ENCODE assay signal across 2 cellular contexts in the genomic region with DNA sequence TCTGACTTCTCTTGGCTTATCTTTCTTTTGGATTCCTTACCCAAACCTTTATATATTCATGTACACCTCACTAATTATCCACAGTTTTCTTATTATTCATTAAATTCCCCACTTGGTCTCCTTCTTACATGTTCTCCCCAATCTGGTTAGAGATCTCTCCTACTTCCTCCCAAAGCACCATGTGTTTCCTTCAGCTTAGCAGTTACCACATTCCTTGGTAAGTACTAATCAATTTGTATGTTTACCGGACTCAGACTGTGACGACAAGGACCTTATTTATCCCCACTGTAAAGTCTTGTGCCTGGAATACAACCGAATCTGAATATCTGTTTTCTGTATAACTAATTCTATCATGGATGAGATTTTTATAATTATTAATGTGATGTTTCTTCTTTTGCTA.
A peak's percentile ranks its signal among the peaks of the same experiment; 100 is the strongest.
TF ChIP-seq lines count a peak whose summit lies in the region.

No MANE protein-coding gene starts in this region.

TF ChIP-seq in SK-N-SH treated with all-trans-retinoic acid at 6 μM for 48 hours, 23 proteins besides CTCF, POLR2A, EP300 and RAD21:
- no peak for TF ChIP-seq ARNTL (CRISPR knock-in tag; IDR thresholded peaks at IDR 0.05; ENCODE audit: borderline replicate concordance, low read depth)
- 0 out of 2 replicates have a peak, but pooled peaks have one; percentile 7 for TF ChIP-seq ISL1 (CRISPR knock-in tag; IDR thresholded peaks at IDR 0.05)
- TF ChIP-seq PPARA (CRISPR knock-in tag; IDR thresholded peaks at IDR 0.05; ENCODE audit: borderline replicate concordance) = no peak

TF ChIP-seq in SK-N-SH, 30 proteins besides CTCF, POLR2A, EP300 and RAD21:
- TF ChIP-seq RFX5 (IDR thresholded peaks at IDR 0.05; ENCODE audit: low read length) (no peak), CHD2 (IDR thresholded peaks at IDR 0.05; ENCODE audit: low read length, partially characterized antibody) (no peak)
